2 cellular contexts compared by ENCODE assay signal in genomic region chr9:76531231-76531775, GRCh38.
TF ChIP-seq lines count a peak whose summit lies in the region.

No MANE protein-coding gene starts in this region.

TF ChIP-seq in IMR-90, 13 proteins besides CTCF, POLR2A, EP300 and RAD21 (continued from another document):
- TF ChIP-seq ELK1 (IDR thresholded peaks at IDR 0.05; ENCODE audit: borderline replicate concordance, low read depth, low read length): no peak
- no peak for TF ChIP-seq RCOR1 (IDR thresholded peaks at IDR 0.05; ENCODE audit: insufficient replicate concordance, low read length)
- TF ChIP-seq RFX5 (IDR thresholded peaks at IDR 0.05; ENCODE audit: low read depth, low read length): no peak
- no peak for TF ChIP-seq SMC3 (IDR thresholded peaks at IDR 0.05; ENCODE audit: low read depth, low read length)
TF ChIP-seq in IMR-90: peak in this region for 0.

TF ChIP-seq in endothelial cell of umbilical vein, 7 proteins besides CTCF, POLR2A, EP300 and RAD21 (continued from another document):
- TF ChIP-seq POLR2AphosphoS5 (IDR thresholded peaks at IDR 0.05; ENCODE audit: insufficient read depth, low read depth, low read length) (no peak), MYC (IDR thresholded peaks at IDR 0.05; ENCODE audit: low read depth, low read length) (no peak), EZH2 (IDR thresholded peaks at IDR 0.05; ENCODE audit: borderline replicate concordance, low read depth, low read length, severe bottlenecking) (no peak), JUN (IDR thresholded peaks at IDR 0.05; ENCODE audit: borderline replicate concordance, insufficient read depth, insufficient read length, low read depth) (no peak), FOS (IDR thresholded peaks at IDR 0.05; ENCODE audit: borderline replicate concordance, insufficient read depth, low read length) (no peak)
